ENCODE assay signal across 11 cellular contexts in the genomic region with DNA sequence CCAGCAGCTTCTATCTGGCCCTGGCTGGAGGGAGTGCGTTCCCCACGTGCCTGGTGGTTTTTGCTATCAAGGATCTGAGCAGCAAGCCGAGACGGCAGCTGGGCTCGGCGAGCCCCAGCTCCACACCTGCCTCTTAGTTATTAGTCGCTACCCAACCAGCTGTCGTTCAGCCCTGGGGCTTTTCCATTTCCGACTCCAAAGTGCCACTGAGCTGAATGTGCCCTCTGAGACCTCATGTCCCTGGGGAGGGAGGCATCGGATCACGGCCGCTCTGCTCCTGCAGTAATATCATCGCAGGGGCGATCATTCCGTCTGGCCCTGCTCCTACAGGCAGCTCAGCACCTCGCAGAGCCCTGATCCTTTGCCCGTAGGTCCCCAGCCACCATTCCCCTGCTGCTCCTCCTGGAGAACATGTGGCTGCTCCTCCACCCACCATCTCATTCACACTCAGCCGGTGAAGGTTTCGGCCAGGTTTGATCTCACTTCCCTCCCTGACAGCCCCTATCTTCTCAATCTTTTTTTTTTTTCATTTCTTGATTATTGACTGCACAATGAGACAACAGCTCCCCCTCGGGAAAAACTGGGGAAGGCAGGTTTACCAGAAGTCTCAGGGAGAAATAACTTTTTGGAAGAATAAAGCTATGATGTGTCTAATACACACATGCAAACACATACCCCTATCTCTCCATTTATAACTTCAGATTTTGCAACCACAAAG.
DNase-seq lines count a peak whose midpoint lies in the region; ATAC-seq and TF ChIP-seq lines count a peak whose summit lies in the region.
"Had no signal": no experiment of that assay in that cellular context is flagged by ENCODE, and none has a peak within 500 bp of the region (broad histone marks: within the 10 kb centered on the region; RNA-seq: fewer than 3 reads in every experiment).

No MANE protein-coding gene starts in this region.

- no peaks in the 10 kb centered on the region for H3K27me3 ChIP-seq in heart left ventricle
- H3K27me3 ChIP-seq in CD8-positive, alpha-beta T cell (ENCODE audit: insufficient read depth, low read length), result no peaks in the 10 kb centered on the region

- no peak overlapping the region for H3K27ac ChIP-seq in heart left ventricle
- H3K27ac ChIP-seq in CD8-positive, alpha-beta T cell (ENCODE audit: low read depth, low read length), result no peak overlapping the region
- H3K27ac ChIP-seq: lower lobe of right lung had no signal

- POLR2A ChIA-PET in CD8-positive, alpha-beta T cell (lab: Charles Lee), result no interaction called here

- H3K36me3 Mint-ChIP-seq in CD8-positive, alpha-beta T cell, result no peaks in the 10 kb centered on the region
- no peaks in the 10 kb centered on the region for H3K36me3 Mint-ChIP-seq in activated T-helper 17 cell treated with anti-CD3 and anti-CD28 coated beads, Interleukin-2, amount 50 U/mL, for 72 hours (ENCODE audit: low read depth)
- H3K36me3 Mint-ChIP-seq: CD4-positive, CD25-positive, alpha-beta regulatory T cell had no signal

- H3K4me3 ChIP-seq in heart left ventricle (no peak overlapping the region), lower leg skin (ENCODE audit: low read depth, poor library complexity, severe bottlenecking) (no peak overlapping the region)
- no peak overlapping the region for H3K4me3 ChIP-seq in CD8-positive, alpha-beta T cell (ENCODE audit: low read depth, low read length)
- H3K4me3 ChIP-seq: lower lobe of right lung had no signal

- peak in 3 of 4 donors; percentile 11 to 54 (median 41) for ATAC-seq in heart left ventricle
- no peak for ATAC-seq in left cardiac atrium
- peak; percentile 27 for ATAC-seq in left ventricle myocardium superior
- no peak for ATAC-seq in CD8-positive, alpha-beta T cell
- no peak for ATAC-seq in activated T-helper 17 cell treated with anti-CD3 and anti-CD28 coated beads, Interleukin-2, amount 50 U/mL, for 72 hours (replicated peaks)

- H3K36me3 ChIP-seq in heart left ventricle, result peaks cover 0 to 32% (median 26%) of the 10 kb centered on the region in 9 donors
- no peaks in the 10 kb centered on the region for H3K36me3 ChIP-seq in CD8-positive, alpha-beta T cell (ENCODE audit: insufficient read depth, low read length)

- intact Hi-C loops in heart left ventricle (cut with DNase I) (no loop called here), left cardiac atrium (cut with DNase I) (no loop called here), left ventricle myocardium superior (cut with micrococcal nuclease) (no loop called here), lower leg skin (cut with DNase I; ENCODE audit: low total_unique reads) (no loop called here)
- intact Hi-C loops in CD8-positive, alpha-beta T cell (cut with DNase I, micrococcal nuclease), result no loop called here

- 57 to 73% (median 63%) methylated on average over 15 to 20 of the region's 20 CpGs for whole genome bisulfite sequencing in heart left ventricle, 4 donors
- 51 to 52% methylated on average over 20 of the region's 20 CpGs for WGBS in lower leg skin, 2 donors

- CTCF ChIA-PET in CD8-positive, alpha-beta T cell (lab: Charles Lee), result no interaction called here

- TF ChIP-seq CTCF in heart left ventricle (IDR thresholded peaks at IDR 0.05) (peak in 5 of 12 donors; percentile 13 to 41 (median 30)), lower leg skin (IDR thresholded peaks at IDR 0.05) (no peak)
- no peak for TF ChIP-seq CTCF in CD8-positive, alpha-beta T cell (IDR thresholded peaks at IDR 0.05)

- no peak overlapping the region for H3K27ac Mint-ChIP-seq in CD8-positive, alpha-beta T cell
- H3K27ac Mint-ChIP-seq in activated T-helper 17 cell treated with anti-CD3 and anti-CD28 coated beads, Interleukin-2, amount 50 U/mL, for 72 hours, result no peak overlapping the region
- H3K27ac Mint-ChIP-seq: stimulated activated naive B cell treated with anti-CD40 and anti-IgM and Interleukin-4, amounts not matched to agents 10 μg/mL and 1 μg/mL and 100 μg/mL, for 72 hours had no signal

- H3K9me3 Mint-ChIP-seq in CD8-positive, alpha-beta T cell, result no peaks in the 10 kb centered on the region
- peaks cover 3% of the 10 kb centered on the region for H3K9me3 Mint-ChIP-seq in activated T-helper 17 cell treated with anti-CD3 and anti-CD28 coated beads, Interleukin-2, amount 50 U/mL, for 72 hours
- H3K9me3 Mint-ChIP-seq: stimulated activated naive B cell treated with anti-CD40 and anti-IgM and Interleukin-4, amounts not matched to agents 10 μg/mL and 1 μg/mL and 100 μg/mL, for 72 hours had no signal

- H3K4me3 Mint-ChIP-seq in CD8-positive, alpha-beta T cell, result no peak overlapping the region
- no peak overlapping the region for H3K4me3 Mint-ChIP-seq in activated T-helper 17 cell treated with anti-CD3 and anti-CD28 coated beads, Interleukin-2, amount 50 U/mL, for 72 hours
- H3K4me3 Mint-ChIP-seq: CD4-positive, CD25-positive, alpha-beta regulatory T cell; stimulated activated naive B cell treated with anti-CD40 and anti-IgM and Interleukin-4, amounts not matched to agents 10 μg/mL and 1 μg/mL and 100 μg/mL, for 72 hours had no signal

- peaks cover 0 to 33% (median 2%) of the 10 kb centered on the region in 12 donors for H3K4me1 ChIP-seq in heart left ventricle
- H3K4me1 ChIP-seq in CD8-positive, alpha-beta T cell (ENCODE audit: insufficient read depth, low read length), result no peaks in the 10 kb centered on the region
- H3K4me1 ChIP-seq: lower lobe of right lung had no signal

- DNase-seq in heart left ventricle (no peak), left cardiac atrium (no peak), RPMI8226 (peak; percentile 22), left ventricle myocardium superior (no peak), DMS53 treated with DMSO at 0.1 percent for 48 hours (lab: John Stamatoyannopoulos, UW; ENCODE audit: unreplicated experiment) (no peak), lower leg skin (ENCODE audit: low spot score in 2 of 2) (no peak)
- no peak for DNase-seq in CD8-positive, alpha-beta T cell
- DNase-seq: CD4-positive, CD25-positive, alpha-beta regulatory T cell; lower lobe of right lung; stimulated activated naive B cell treated with anti-CD40 and anti-IgM and Interleukin-4, amounts not matched to agents 10 μg/mL and 1 μg/mL and 100 μg/mL, for 72 hours had no signal

- peaks cover 3% of the 10 kb centered on the region for H3K27me3 Mint-ChIP-seq in CD8-positive, alpha-beta T cell (ENCODE audit: low read depth)
- H3K27me3 Mint-ChIP-seq in activated T-helper 17 cell treated with anti-CD3 and anti-CD28 coated beads, Interleukin-2, amount 50 U/mL, for 72 hours, result no peaks in the 10 kb centered on the region
- H3K27me3 Mint-ChIP-seq: CD4-positive, CD25-positive, alpha-beta regulatory T cell; stimulated activated naive B cell treated with anti-CD40 and anti-IgM and Interleukin-4, amounts not matched to agents 10 μg/mL and 1 μg/mL and 100 μg/mL, for 72 hours had no signal

- H3K9me3 ChIP-seq in heart left ventricle, result no peaks in the 10 kb centered on the region
- no peaks in the 10 kb centered on the region for H3K9me3 ChIP-seq in CD8-positive, alpha-beta T cell (ENCODE audit: low read length)
- H3K9me3 ChIP-seq: lower lobe of right lung had no signal

- TF ChIP-seq POLR2A in heart left ventricle (IDR thresholded peaks at IDR 0.05) (no peak), lower leg skin (IDR thresholded peaks at IDR 0.05) (no peak)

- no peaks in the 10 kb centered on the region for H3K4me1 Mint-ChIP-seq in CD8-positive, alpha-beta T cell (ENCODE audit: low read depth)
- no peaks in the 10 kb centered on the region for H3K4me1 Mint-ChIP-seq in activated T-helper 17 cell treated with anti-CD3 and anti-CD28 coated beads, Interleukin-2, amount 50 U/mL, for 72 hours
- H3K4me1 Mint-ChIP-seq: CD4-positive, CD25-positive, alpha-beta regulatory T cell had no signal

Comparison
In these comparisons a context has a peak if more than half of its experiments do, and no peak if none do; other contexts are left out.
1. ATAC-seq: peak in heart left ventricle (3 of 4) and left ventricle myocardium superior (single experiment); none in left cardiac atrium (0 of 2), CD8-positive, alpha-beta T cell (single experiment) and activated T-helper 17 cell treated with anti-CD3 and anti-CD28 coated beads, Interleukin-2, amount 50 U/mL, for 72 hours (single experiment).